ENCODE assay signal across 8 cellular contexts in genomic region chr19:54448037-54448773, GRCh38. TPM values are rescaled to one million over a fixed set of nuclear protein-coding genes. Genes with fewer than 3 reads are reported as not detected.
DNase-seq lines count a peak whose midpoint lies in the region; ATAC-seq and TF ChIP-seq lines count a peak whose summit lies in the region.

No MANE protein-coding gene starts in this region.

- TF ChIP-seq CTCF in fibroblast of mammary gland (conservative IDR thresholded peaks at IDR 0.05; ENCODE audit: control insufficient read depth, insufficient read depth, low read depth, low read length) (no peak), tibial artery (IDR thresholded peaks at IDR 0.05) (no peak)

- DNase-seq in AG20443 (ENCODE audit: low spot score) = peak; percentile 62
- DNase-seq in NCI-H226 = peak; percentile 43
- peak; percentile 25 for DNase-seq in activated T-cell treated with anti-CD3 and anti-CD28 coated beads, Interleukin-2, amount 50 U/mL, for 4 hours
- peak; percentile 62 for DNase-seq in fibroblast of mammary gland (ENCODE audit: low read depth)
- no peak for DNase-seq in naive B cell
- peak in 1 of 2 donors; percentile 61 for DNase-seq in tibial artery
- no peak for DNase-seq in NCI-H1105 treated with DMSO at 0.1 percent for 48 hours (lab: John Stamatoyannopoulos, UW)

- no peaks in the 10 kb centered on the region for H3K9me3 Mint-ChIP-seq in activated T-cell treated with anti-CD3 and anti-CD28 coated beads, Interleukin-2, amount 50 U/mL, for 4 hours
- peaks cover 0 to 2% (median 0%) of the 10 kb centered on the region in 7 donors for H3K9me3 Mint-ChIP-seq in naive B cell

- H3K27me3 ChIP-seq in tibial artery = no peaks in the 10 kb centered on the region

- H3K36me3 Mint-ChIP-seq in activated T-cell treated with anti-CD3 and anti-CD28 coated beads, Interleukin-2, amount 50 U/mL, for 4 hours (ENCODE audit: insufficient read depth) = peaks cover 16% of the 10 kb centered on the region
- H3K36me3 Mint-ChIP-seq in naive B cell = peaks cover 6 to 15% of the 10 kb centered on the region in 2 donors

- peaks cover 32 to 43% (median 32%) of the 10 kb centered on the region in 3 donors for H3K36me3 ChIP-seq in tibial artery

- peak overlapping the region; percentile 99 to 100 (median 100) for H3K27ac Mint-ChIP-seq in naive B cell

- peak overlapping the region; percentile 80 for H3K4me3 ChIP-seq in fibroblast of mammary gland (ENCODE audit: control insufficient read depth, low read depth, low read length)
- H3K4me3 ChIP-seq in tibial artery = peak overlapping the region; percentile 88 to 89

- H3K27me3 Mint-ChIP-seq in activated T-cell treated with anti-CD3 and anti-CD28 coated beads, Interleukin-2, amount 50 U/mL, for 4 hours (ENCODE audit: low read depth) = no peaks in the 10 kb centered on the region
- no peaks in the 10 kb centered on the region for H3K27me3 Mint-ChIP-seq in naive B cell

- peak overlapping the region; percentile 100 for H3K4me3 Mint-ChIP-seq in activated T-cell treated with anti-CD3 and anti-CD28 coated beads, Interleukin-2, amount 50 U/mL, for 4 hours
- peak overlapping the region; percentile 89 to 99 (median 98) for H3K4me3 Mint-ChIP-seq in naive B cell

- no peaks in the 10 kb centered on the region for H3K9me3 ChIP-seq in tibial artery

- intact Hi-C loops in tibial artery (cut with DNase I; ENCODE audit: low total_unique reads) = no loop called here

- ATAC-seq in GM19438 (IDR thresholded peaks at IDR 0.05; ENCODE audit: low read depth, unreplicated experiment) (peak; percentile 16), naive B cell (ENCODE audit: low read depth in 2 of 2) (peak; percentile 7 to 11)
- peak; percentile 31 to 41 for ATAC-seq in activated T-cell treated with anti-CD3 and anti-CD28 coated beads, Interleukin-2, amount 50 U/mL, for 4 hours

- H3K27ac ChIP-seq in tibial artery = peak overlapping the region; percentile 96 to 98

- H3K4me1 ChIP-seq in tibial artery = peaks cover 0 to 43% (median 34%) of the 10 kb centered on the region in 4 donors

- peaks cover 43% of the 10 kb centered on the region for H3K4me1 Mint-ChIP-seq in activated T-cell treated with anti-CD3 and anti-CD28 coated beads, Interleukin-2, amount 50 U/mL, for 4 hours (ENCODE audit: low read depth)
- H3K4me1 Mint-ChIP-seq in naive B cell = peaks cover 34 to 51% (median 37%) of the 10 kb centered on the region in 3 donors

RNA-seq across cellular contexts. Expression of gene LENG8, which starts 0.8 kb away (rescaled TPM):
- 100 to 1,000 TPM; 138 to 157 (median 145) TPM for total RNA-seq in activated T-cell treated with anti-CD3 and anti-CD28 coated beads, Interleukin-2, amount 50 U/mL, for 4 hours
- 10 to 100 TPM in 2 of 6 donors, 1 to 10 TPM in 4; 4.0 to 17.4 (median 8.6) TPM for polyA plus RNA-seq in naive B cell (ENCODE audit: low read depth in 6 of 6)

RNA-seq across cellular contexts. Expression of gene LENG9, which starts 15.4 kb away (rescaled TPM):
- total RNA-seq in activated T-cell treated with anti-CD3 and anti-CD28 coated beads, Interleukin-2, amount 50 U/mL, for 4 hours = 1 to 10 TPM; 4.8 to 5.4 (median 5.2) TPM
- polyA plus RNA-seq in naive B cell (ENCODE audit: low read depth in 6 of 6) = under 1 TPM in 5 of 6 donors, not detected in 1; 0.20 to 0.62 (median 0.31) TPM

RNA-seq across cellular contexts. Expression of gene CDC42EP5, which starts 24.9 kb away (rescaled TPM):
- total RNA-seq in activated T-cell treated with anti-CD3 and anti-CD28 coated beads, Interleukin-2, amount 50 U/mL, for 4 hours = under 1 TPM in 1 of 3 donors, not detected in 2; 0.30 TPM
- not detected for polyA plus RNA-seq in naive B cell (ENCODE audit: low read depth in 6 of 6)

RNA-seq across cellular contexts. Expression of gene TTYH1, which starts 32.9 kb away (rescaled TPM):
- total RNA-seq in activated T-cell treated with anti-CD3 and anti-CD28 coated beads, Interleukin-2, amount 50 U/mL, for 4 hours = under 1 TPM in 1 of 3 donors, not detected in 2; 0.46 TPM
- polyA plus RNA-seq in naive B cell (ENCODE audit: low read depth in 6 of 6) = under 1 TPM in 3 of 6 donors, not detected in 3; 0.06 to 0.09 (median 0.08) TPM

RNA-seq across cellular contexts. Expression of gene LAIR2, which starts 54.4 kb away (rescaled TPM):
- total RNA-seq in activated T-cell treated with anti-CD3 and anti-CD28 coated beads, Interleukin-2, amount 50 U/mL, for 4 hours = under 1 TPM; 0.35 to 0.76 (median 0.58) TPM
- under 1 TPM in 3 of 6 donors, not detected in 3; 0.55 to 0.93 (median 0.66) TPM for polyA plus RNA-seq in naive B cell (ENCODE audit: low read depth in 6 of 6)

Comparison
In these comparisons a context has a peak if more than half of its experiments do, and no peak if none do; other contexts are left out.
1. DNase-seq: peak in AG20443 (single experiment), NCI-H226 (single experiment), activated T-cell treated with anti-CD3 and anti-CD28 coated beads, Interleukin-2, amount 50 U/mL, for 4 hours (single experiment) and fibroblast of mammary gland (single experiment); none in naive B cell (single experiment) and NCI-H1105 treated with DMSO at 0.1 percent for 48 hours (single experiment).
2. Peak in every context shown above with its lines, with median percentiles within 50 percentile points of each other: ATAC-seq.